ENCODE assay signal across 11 cellular contexts in genomic region chr20:34637245-34638185, GRCh38. TPM values are rescaled to one million over a fixed set of nuclear protein-coding genes. Genes with fewer than 3 reads are reported as not detected.
DNase-seq lines count a peak whose midpoint lies in the region; ATAC-seq, FAIRE-seq and TF ChIP-seq lines count a peak whose summit lies in the region.
"Had no signal": no experiment of that assay in that cellular context is flagged by ENCODE, and none has a peak within 500 bp of the region (broad histone marks: within the 10 kb centered on the region; RNA-seq: fewer than 3 reads in every experiment).

No MANE protein-coding gene starts in this region.

- H3K4me3 Mint-ChIP-seq in endodermal cell, result no peak overlapping the region
- H3K4me3 Mint-ChIP-seq in chondrocyte (ENCODE audit: unreplicated experiment), result no peak overlapping the region
- H3K4me3 Mint-ChIP-seq in stimulated activated memory B cell treated with anti-CD40 and anti-IgM and Interleukin-4, amounts not matched to agents 10 μg/mL and 1 μg/mL and 100 μg/mL, for 72 hours, result no peak overlapping the region
- H3K4me3 Mint-ChIP-seq: naive thymus-derived CD4-positive, alpha-beta T cell had no signal

- peaks cover 18% of the 10 kb centered on the region for H3K36me3 ChIP-seq in endodermal cell (ENCODE audit: control insufficient read depth, insufficient read depth, low read length)
- H3K36me3 ChIP-seq in right lobe of liver, result no peaks in the 10 kb centered on the region

- H3K27ac Mint-ChIP-seq in endodermal cell, result no peak overlapping the region
- H3K27ac Mint-ChIP-seq in chondrocyte (ENCODE audit: unreplicated experiment), result no peak overlapping the region
- no peak overlapping the region for H3K27ac Mint-ChIP-seq in stimulated activated memory B cell treated with anti-CD40 and anti-IgM and Interleukin-4, amounts not matched to agents 10 μg/mL and 1 μg/mL and 100 μg/mL, for 72 hours

- H3K4me3 ChIP-seq in endodermal cell (ENCODE audit: low read length) (no peak overlapping the region), right lobe of liver (no peak overlapping the region)

- H3K27ac ChIP-seq in endodermal cell (ENCODE audit: low read depth, low read length) (no peak overlapping the region), right lobe of liver (peak overlapping the region; percentile 56 to 66 (median 57)), substantia nigra (ENCODE audit: low read depth, low read length, poor library complexity, severe bottlenecking) (peak overlapping the region; percentile 93)

- H3K4me1 ChIP-seq in endodermal cell (ENCODE audit: control insufficient read depth, insufficient read depth, low read length) (peaks cover 11% of the 10 kb centered on the region), right lobe of liver (peaks cover 0 to 28% (median 8%) of the 10 kb centered on the region in 4 donors)

- H3K36me3 Mint-ChIP-seq in endodermal cell (ENCODE audit: low read depth) (peaks cover 49% of the 10 kb centered on the region), chondrocyte (ENCODE audit: low read depth) (peaks cover 36% of the 10 kb centered on the region)
- peaks cover 55% of the 10 kb centered on the region for H3K36me3 Mint-ChIP-seq in stimulated activated memory B cell treated with anti-CD40 and anti-IgM and Interleukin-4, amounts not matched to agents 10 μg/mL and 1 μg/mL and 100 μg/mL, for 72 hours

- intact Hi-C loops in right lobe of liver (cut with DNase I) (no loop called here), posterior vena cava (cut with DNase I) (no loop called here)

- no peaks in the 10 kb centered on the region for H3K9me3 ChIP-seq in endodermal cell (ENCODE audit: control insufficient read depth, low read length)
- H3K9me3 ChIP-seq in right lobe of liver, result no peaks in the 10 kb centered on the region

- no peaks in the 10 kb centered on the region for H3K27me3 ChIP-seq in endodermal cell (ENCODE audit: control insufficient read depth, insufficient read depth, low read length, poor library complexity, severe bottlenecking)
- no peaks in the 10 kb centered on the region for H3K27me3 ChIP-seq in right lobe of liver

- FAIRE-seq in GM12891 (lab: Jason Lieb, UNC), result no peak

- TF ChIP-seq POLR2A in right lobe of liver (IDR thresholded peaks at IDR 0.05) (no peak), GM12891 (IDR thresholded peaks at IDR 0.05; ENCODE audit: low read depth, low read length) (no peak)

- H3K9ac ChIP-seq in endodermal cell (ENCODE audit: extremely low read depth, low read length, poor library complexity, severe bottlenecking), result no peak overlapping the region

- DNase-seq in M059J (ENCODE audit: low read depth) (peak; percentile 63), endodermal cell (peak; percentile 6), right lobe of liver (peak in 1 of 3 donors; percentile 23), substantia nigra (lab: John Stamatoyannopoulos, UW) (peak in 38 of 49 donors; percentile 12 to 85 (median 50)), posterior vena cava (ENCODE audit: low spot score) (no peak), GM12891 (ENCODE audit: insufficient read length, low spot score) (no peak), chondrocyte (ENCODE audit: low spot score) (no peak)
- DNase-seq: naive thymus-derived CD4-positive, alpha-beta T cell; NCI-H1436; RPMI8226 had no signal

- H3K9me3 Mint-ChIP-seq in endodermal cell, result no peaks in the 10 kb centered on the region
- H3K9me3 Mint-ChIP-seq in chondrocyte (ENCODE audit: low read depth), result no peaks in the 10 kb centered on the region
- no peaks in the 10 kb centered on the region for H3K9me3 Mint-ChIP-seq in stimulated activated memory B cell treated with anti-CD40 and anti-IgM and Interleukin-4, amounts not matched to agents 10 μg/mL and 1 μg/mL and 100 μg/mL, for 72 hours
- H3K9me3 Mint-ChIP-seq: naive thymus-derived CD4-positive, alpha-beta T cell had no signal

- no peaks in the 10 kb centered on the region for H3K27me3 Mint-ChIP-seq in endodermal cell (ENCODE audit: insufficient read depth)
- H3K27me3 Mint-ChIP-seq in chondrocyte (ENCODE audit: low read depth), result no peaks in the 10 kb centered on the region
- H3K27me3 Mint-ChIP-seq in stimulated activated memory B cell treated with anti-CD40 and anti-IgM and Interleukin-4, amounts not matched to agents 10 μg/mL and 1 μg/mL and 100 μg/mL, for 72 hours, result no peaks in the 10 kb centered on the region
- H3K27me3 Mint-ChIP-seq: naive thymus-derived CD4-positive, alpha-beta T cell had no signal

- ATAC-seq in right lobe of liver, result peak; percentile 78 to 87 (median 82)
- ATAC-seq in stimulated activated memory B cell treated with anti-CD40 and anti-IgM and Interleukin-4, amounts not matched to agents 10 μg/mL and 1 μg/mL and 100 μg/mL, for 72 hours, result no peak
- ATAC-seq: naive thymus-derived CD4-positive, alpha-beta T cell had no signal

- H3K4me1 Mint-ChIP-seq in endodermal cell (peaks cover 22% of the 10 kb centered on the region), chondrocyte (ENCODE audit: low read depth) (no peaks in the 10 kb centered on the region)
- H3K4me1 Mint-ChIP-seq in stimulated activated memory B cell treated with anti-CD40 and anti-IgM and Interleukin-4, amounts not matched to agents 10 μg/mL and 1 μg/mL and 100 μg/mL, for 72 hours, result no peaks in the 10 kb centered on the region

- WGBS in endodermal cell (ENCODE audit: insufficient coverage in 1 of 2, insufficient read length in 1 of 2), 2 experiments, result 86% methylated on average over 6 of the region's 6 CpGs; no CpG with 5 or more reads in 1 of the 2 experiments
- WGBS in right lobe of liver (ENCODE audit: insufficient coverage, low coverage, low lambda C conversion rate, missing lambda C conversion rate), result 63% methylated on average over 5 of the region's 6 CpGs

- TF ChIP-seq CTCF in endodermal cell (conservative IDR thresholded peaks at IDR 0.05), result no peak
- TF ChIP-seq CTCF in right lobe of liver (IDR thresholded peaks at IDR 0.05), result no peak
- no peak for TF ChIP-seq CTCF in chondrocyte (IDR thresholded peaks at IDR 0.05)

TF ChIP-seq in GM12891, 5 proteins besides CTCF, POLR2A, EP300 and RAD21:
- TF ChIP-seq TAF1 (IDR thresholded peaks at IDR 0.05; ENCODE audit: low read depth, low read length) (no peak), POLR2AphosphoS5 (IDR thresholded peaks at IDR 0.05; ENCODE audit: low read depth, low read length) (no peak), POU2F2 (IDR thresholded peaks at IDR 0.05; ENCODE audit: low read depth, low read length) (no peak), SPI1 (IDR thresholded peaks at IDR 0.05; ENCODE audit: low read depth, low read length) (no peak), PAX5 (IDR thresholded peaks at IDR 0.05; ENCODE audit: insufficient read depth, low read length, severe bottlenecking) (no peak)

RNA-seq across cellular contexts. Expression of gene PIGU, which starts 39.4 kb away (rescaled TPM):
- 51.5 and 60.7 TPM in 2 replicates for total RNA-seq in M059J (2014; rRNA removed; shearing (Covaris generic))
- total RNA-seq in endodermal cell (10 to 100 TPM; 35.8 to 41.2 TPM), right lobe of liver (10 to 100 TPM in 2 of 6 experiments, 1 to 10 TPM in 4; 4.0 to 14.9 (median 7.3) TPM), posterior vena cava (10 to 100 TPM in 1 of 2 donors, 1 to 10 TPM in 1; 9.6 to 10.7 TPM), chondrocyte (19.8 to 21.2 TPM (median 20.4 TPM) in 3 replicates)
- 63.0 TPM for polyA plus RNA-seq in endodermal cell (2013, experiment 1 of 2)
- polyA plus RNA-seq in endodermal cell (2013, experiment 2 of 2), result 54.4 TPM
- polyA plus RNA-seq in GM12891 (2012; ENCODE audit: low read depth, missing spikeins), result 13.6 TPM

Comparison
In these comparisons a context has a peak if more than half of its experiments do, and no peak if none do; other contexts are left out.
1. DNase-seq: peak in M059J (single experiment), endodermal cell (single experiment) and substantia nigra (38 of 49); none in posterior vena cava (single experiment), GM12891 (single experiment) and chondrocyte (single experiment).